ENCODE assay signal across 1 cellular context in the genomic region with DNA sequence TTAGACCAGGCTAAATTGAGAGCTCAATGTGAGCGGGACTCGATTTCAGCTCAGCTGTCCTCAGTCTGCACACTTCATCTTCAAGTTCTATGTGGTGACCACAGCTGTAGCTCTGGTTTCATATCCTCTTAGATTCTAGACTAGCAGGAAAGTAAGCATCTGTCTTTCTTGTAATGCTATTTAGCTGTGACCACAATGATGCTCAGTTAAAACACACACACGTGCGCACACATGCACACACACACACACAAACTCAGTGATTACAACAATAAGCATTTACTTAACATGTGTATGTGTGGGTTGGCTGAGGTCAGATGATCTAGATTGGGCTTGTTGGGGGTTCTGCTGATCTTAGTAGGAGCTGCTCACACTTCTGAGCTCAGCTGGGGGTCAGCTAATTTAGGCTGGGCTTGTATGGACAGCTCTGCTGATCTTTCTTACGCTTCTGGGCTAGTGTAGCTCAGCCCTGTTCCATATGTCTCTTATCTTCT.
TF ChIP-seq lines count a peak whose summit lies in the region.

No MANE protein-coding gene starts in this region.

TF ChIP-seq in GM12878, 131 proteins besides CTCF, POLR2A, EP300 and RAD21 (continued from another document and continues in another):
- TF ChIP-seq, protein P1, sequence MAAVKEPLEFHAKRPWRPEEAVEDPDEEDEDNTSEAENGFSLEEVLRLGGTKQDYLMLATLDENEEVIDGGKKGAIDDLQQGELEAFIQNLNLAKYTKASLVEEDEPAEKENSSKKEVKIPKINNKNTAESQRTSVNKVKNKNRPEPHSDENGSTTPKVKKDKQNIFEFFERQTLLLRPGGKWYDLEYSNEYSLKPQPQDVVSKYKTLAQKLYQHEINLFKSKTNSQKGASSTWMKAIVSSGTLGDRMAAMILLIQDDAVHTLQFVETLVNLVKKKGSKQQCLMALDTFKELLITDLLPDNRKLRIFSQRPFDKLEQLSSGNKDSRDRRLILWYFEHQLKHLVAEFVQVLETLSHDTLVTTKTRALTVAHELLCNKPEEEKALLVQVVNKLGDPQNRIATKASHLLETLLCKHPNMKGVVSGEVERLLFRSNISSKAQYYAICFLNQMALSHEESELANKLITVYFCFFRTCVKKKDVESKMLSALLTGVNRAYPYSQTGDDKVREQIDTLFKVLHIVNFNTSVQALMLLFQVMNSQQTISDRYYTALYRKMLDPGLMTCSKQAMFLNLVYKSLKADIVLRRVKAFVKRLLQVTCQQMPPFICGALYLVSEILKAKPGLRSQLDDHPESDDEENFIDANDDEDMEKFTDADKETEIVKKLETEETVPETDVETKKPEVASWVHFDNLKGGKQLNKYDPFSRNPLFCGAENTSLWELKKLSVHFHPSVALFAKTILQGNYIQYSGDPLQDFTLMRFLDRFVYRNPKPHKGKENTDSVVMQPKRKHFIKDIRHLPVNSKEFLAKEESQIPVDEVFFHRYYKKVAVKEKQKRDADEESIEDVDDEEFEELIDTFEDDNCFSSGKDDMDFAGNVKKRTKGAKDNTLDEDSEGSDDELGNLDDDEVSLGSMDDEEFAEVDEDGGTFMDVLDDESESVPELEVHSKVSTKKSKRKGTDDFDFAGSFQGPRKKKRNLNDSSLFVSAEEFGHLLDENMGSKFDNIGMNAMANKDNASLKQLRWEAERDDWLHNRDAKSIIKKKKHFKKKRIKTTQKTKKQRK (IDR thresholded peaks at IDR 0.05; ENCODE audit: low read depth, low read length), result no peak
- no peak for TF ChIP-seq ASH2L (IDR thresholded peaks at IDR 0.05; ENCODE audit: borderline replicate concordance, low read depth)
- no peak for TF ChIP-seq HDAC2 (IDR thresholded peaks at IDR 0.05)
- TF ChIP-seq, protein P2, sequence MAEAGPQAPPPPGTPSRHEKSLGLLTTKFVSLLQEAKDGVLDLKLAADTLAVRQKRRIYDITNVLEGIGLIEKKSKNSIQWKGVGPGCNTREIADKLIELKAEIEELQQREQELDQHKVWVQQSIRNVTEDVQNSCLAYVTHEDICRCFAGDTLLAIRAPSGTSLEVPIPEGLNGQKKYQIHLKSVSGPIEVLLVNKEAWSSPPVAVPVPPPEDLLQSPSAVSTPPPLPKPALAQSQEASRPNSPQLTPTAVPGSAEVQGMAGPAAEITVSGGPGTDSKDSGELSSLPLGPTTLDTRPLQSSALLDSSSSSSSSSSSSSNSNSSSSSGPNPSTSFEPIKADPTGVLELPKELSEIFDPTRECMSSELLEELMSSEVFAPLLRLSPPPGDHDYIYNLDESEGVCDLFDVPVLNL (IDR thresholded peaks at IDR 0.05; ENCODE audit: low read depth, low read length), result no peak
- TF ChIP-seq ATF7 (IDR thresholded peaks at IDR 0.05; ENCODE audit: low read depth), result peak; percentile 93
- TF ChIP-seq NR2C2 (IDR thresholded peaks at IDR 0.05; ENCODE audit: borderline replicate concordance, control insufficient read depth, insufficient read length, low read depth), result no peak
- TF ChIP-seq TAF1 (IDR thresholded peaks at IDR 0.05; ENCODE audit: borderline replicate concordance, low read depth, low read length), result no peak
- TF ChIP-seq, protein P3, sequence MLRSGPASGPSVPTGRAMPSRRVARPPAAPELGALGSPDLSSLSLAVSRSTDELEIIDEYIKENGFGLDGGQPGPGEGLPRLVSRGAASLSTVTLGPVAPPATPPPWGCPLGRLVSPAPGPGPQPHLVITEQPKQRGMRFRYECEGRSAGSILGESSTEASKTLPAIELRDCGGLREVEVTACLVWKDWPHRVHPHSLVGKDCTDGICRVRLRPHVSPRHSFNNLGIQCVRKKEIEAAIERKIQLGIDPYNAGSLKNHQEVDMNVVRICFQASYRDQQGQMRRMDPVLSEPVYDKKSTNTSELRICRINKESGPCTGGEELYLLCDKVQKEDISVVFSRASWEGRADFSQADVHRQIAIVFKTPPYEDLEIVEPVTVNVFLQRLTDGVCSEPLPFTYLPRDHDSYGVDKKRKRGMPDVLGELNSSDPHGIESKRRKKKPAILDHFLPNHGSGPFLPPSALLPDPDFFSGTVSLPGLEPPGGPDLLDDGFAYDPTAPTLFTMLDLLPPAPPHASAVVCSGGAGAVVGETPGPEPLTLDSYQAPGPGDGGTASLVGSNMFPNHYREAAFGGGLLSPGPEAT (IDR thresholded peaks at IDR 0.05; ENCODE audit: low read depth), result peak; percentile 78
- TF ChIP-seq ZNF384 (IDR thresholded peaks at IDR 0.05; ENCODE audit: borderline replicate concordance, low read depth, low read length), result no peak
- TF ChIP-seq SMAD1 (IDR thresholded peaks at IDR 0.05; ENCODE audit: low read depth, partially characterized antibody), result no peak
- TF ChIP-seq, protein P4, sequence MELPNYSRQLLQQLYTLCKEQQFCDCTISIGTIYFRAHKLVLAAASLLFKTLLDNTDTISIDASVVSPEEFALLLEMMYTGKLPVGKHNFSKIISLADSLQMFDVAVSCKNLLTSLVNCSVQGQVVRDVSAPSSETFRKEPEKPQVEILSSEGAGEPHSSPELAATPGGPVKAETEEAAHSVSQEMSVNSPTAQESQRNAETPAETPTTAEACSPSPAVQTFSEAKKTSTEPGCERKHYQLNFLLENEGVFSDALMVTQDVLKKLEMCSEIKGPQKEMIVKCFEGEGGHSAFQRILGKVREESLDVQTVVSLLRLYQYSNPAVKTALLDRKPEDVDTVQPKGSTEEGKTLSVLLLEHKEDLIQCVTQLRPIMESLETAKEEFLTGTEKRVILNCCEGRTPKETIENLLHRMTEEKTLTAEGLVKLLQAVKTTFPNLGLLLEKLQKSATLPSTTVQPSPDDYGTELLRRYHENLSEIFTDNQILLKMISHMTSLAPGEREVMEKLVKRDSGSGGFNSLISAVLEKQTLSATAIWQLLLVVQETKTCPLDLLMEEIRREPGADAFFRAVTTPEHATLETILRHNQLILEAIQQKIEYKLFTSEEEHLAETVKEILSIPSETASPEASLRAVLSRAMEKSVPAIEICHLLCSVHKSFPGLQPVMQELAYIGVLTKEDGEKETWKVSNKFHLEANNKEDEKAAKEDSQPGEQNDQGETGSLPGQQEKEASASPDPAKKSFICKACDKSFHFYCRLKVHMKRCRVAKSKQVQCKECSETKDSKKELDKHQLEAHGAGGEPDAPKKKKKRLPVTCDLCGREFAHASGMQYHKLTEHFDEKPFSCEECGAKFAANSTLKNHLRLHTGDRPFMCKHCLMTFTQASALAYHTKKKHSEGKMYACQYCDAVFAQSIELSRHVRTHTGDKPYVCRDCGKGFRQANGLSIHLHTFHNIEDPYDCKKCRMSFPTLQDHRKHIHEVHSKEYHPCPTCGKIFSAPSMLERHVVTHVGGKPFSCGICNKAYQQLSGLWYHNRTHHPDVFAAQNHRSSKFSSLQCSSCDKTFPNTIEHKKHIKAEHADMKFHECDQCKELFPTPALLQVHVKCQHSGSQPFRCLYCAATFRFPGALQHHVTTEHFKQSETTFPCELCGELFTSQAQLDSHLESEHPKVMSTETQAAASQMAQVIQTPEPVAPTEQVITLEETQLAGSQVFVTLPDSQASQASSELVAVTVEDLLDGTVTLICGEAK (IDR thresholded peaks at IDR 0.05; ENCODE audit: borderline replicate concordance), result no peak
- TF ChIP-seq, protein P5, sequence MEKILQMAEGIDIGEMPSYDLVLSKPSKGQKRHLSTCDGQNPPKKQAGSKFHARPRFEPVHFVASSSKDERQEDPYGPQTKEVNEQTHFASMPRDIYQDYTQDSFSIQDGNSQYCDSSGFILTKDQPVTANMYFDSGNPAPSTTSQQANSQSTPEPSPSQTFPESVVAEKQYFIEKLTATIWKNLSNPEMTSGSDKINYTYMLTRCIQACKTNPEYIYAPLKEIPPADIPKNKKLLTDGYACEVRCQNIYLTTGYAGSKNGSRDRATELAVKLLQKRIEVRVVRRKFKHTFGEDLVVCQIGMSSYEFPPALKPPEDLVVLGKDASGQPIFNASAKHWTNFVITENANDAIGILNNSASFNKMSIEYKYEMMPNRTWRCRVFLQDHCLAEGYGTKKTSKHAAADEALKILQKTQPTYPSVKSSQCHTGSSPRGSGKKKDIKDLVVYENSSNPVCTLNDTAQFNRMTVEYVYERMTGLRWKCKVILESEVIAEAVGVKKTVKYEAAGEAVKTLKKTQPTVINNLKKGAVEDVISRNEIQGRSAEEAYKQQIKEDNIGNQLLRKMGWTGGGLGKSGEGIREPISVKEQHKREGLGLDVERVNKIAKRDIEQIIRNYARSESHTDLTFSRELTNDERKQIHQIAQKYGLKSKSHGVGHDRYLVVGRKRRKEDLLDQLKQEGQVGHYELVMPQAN (conservative IDR thresholded peaks at IDR 0.05), result no peak; the same call in 1 of the 2 replicates
- peak; percentile 11; the same call in 1 of the 2 replicates for TF ChIP-seq MXI1 (IDR thresholded peaks at IDR 0.05; ENCODE audit: low read depth, low read length)
- TF ChIP-seq, protein P6, sequence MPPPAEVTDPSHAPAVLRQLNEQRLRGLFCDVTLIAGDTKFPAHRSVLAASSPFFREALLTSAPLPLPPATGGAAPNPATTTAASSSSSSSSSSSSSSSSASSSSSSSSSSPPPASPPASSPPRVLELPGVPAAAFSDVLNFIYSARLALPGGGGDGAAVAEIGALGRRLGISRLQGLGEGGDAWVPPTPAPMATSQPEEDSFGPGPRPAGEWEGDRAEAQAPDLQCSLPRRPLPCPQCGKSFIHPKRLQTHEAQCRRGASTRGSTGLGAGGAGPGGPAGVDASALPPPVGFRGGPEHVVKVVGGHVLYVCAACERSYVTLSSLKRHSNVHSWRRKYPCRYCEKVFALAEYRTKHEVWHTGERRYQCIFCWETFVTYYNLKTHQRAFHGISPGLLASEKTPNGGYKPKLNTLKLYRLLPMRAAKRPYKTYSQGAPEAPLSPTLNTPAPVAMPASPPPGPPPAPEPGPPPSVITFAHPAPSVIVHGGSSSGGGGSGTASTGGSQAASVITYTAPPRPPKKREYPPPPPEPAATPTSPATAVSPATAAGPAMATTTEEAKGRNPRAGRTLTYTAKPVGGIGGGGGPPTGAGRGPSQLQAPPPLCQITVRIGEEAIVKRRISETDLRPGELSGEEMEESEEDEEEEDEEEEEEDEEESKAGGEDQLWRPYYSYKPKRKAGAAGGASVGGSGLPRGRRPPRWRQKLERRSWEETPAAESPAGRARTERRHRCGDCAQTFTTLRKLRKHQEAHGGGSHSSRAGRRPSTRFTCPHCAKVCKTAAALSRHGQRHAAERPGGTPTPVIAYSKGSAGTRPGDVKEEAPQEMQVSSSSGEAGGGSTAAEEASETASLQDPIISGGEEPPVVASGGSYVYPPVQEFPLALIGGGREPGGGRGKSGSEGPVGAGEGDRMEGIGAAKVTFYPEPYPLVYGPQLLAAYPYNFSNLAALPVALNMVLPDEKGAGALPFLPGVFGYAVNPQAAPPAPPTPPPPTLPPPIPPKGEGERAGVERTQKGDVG (CRISPR knock-in tag; IDR thresholded peaks at IDR 0.05), result no peak
- no peak for TF ChIP-seq HCFC1 (IDR thresholded peaks at IDR 0.05; ENCODE audit: low read length)
- TF ChIP-seq, protein P7, sequence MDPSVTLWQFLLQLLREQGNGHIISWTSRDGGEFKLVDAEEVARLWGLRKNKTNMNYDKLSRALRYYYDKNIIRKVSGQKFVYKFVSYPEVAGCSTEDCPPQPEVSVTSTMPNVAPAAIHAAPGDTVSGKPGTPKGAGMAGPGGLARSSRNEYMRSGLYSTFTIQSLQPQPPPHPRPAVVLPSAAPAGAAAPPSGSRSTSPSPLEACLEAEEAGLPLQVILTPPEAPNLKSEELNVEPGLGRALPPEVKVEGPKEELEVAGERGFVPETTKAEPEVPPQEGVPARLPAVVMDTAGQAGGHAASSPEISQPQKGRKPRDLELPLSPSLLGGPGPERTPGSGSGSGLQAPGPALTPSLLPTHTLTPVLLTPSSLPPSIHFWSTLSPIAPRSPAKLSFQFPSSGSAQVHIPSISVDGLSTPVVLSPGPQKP (IDR thresholded peaks at IDR 0.05; ENCODE audit: low read depth, low read length), result no peak
- no peak for TF ChIP-seq SMC3 (IDR thresholded peaks at IDR 0.05; ENCODE audit: borderline replicate concordance, low read length)
- TF ChIP-seq SRF (IDR thresholded peaks at IDR 0.05; ENCODE audit: low read depth in 2 of 2, low read length in 2 of 2), result no peak
- TF ChIP-seq, protein P8, sequence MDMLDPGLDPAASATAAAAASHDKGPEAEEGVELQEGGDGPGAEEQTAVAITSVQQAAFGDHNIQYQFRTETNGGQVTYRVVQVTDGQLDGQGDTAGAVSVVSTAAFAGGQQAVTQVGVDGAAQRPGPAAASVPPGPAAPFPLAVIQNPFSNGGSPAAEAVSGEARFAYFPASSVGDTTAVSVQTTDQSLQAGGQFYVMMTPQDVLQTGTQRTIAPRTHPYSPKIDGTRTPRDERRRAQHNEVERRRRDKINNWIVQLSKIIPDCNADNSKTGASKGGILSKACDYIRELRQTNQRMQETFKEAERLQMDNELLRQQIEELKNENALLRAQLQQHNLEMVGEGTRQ (IDR thresholded peaks at IDR 0.05; ENCODE audit: borderline replicate concordance, low read depth, low read length), result peak; percentile 4; the same call in 1 of the 2 replicates
- TF ChIP-seq, protein P9, sequence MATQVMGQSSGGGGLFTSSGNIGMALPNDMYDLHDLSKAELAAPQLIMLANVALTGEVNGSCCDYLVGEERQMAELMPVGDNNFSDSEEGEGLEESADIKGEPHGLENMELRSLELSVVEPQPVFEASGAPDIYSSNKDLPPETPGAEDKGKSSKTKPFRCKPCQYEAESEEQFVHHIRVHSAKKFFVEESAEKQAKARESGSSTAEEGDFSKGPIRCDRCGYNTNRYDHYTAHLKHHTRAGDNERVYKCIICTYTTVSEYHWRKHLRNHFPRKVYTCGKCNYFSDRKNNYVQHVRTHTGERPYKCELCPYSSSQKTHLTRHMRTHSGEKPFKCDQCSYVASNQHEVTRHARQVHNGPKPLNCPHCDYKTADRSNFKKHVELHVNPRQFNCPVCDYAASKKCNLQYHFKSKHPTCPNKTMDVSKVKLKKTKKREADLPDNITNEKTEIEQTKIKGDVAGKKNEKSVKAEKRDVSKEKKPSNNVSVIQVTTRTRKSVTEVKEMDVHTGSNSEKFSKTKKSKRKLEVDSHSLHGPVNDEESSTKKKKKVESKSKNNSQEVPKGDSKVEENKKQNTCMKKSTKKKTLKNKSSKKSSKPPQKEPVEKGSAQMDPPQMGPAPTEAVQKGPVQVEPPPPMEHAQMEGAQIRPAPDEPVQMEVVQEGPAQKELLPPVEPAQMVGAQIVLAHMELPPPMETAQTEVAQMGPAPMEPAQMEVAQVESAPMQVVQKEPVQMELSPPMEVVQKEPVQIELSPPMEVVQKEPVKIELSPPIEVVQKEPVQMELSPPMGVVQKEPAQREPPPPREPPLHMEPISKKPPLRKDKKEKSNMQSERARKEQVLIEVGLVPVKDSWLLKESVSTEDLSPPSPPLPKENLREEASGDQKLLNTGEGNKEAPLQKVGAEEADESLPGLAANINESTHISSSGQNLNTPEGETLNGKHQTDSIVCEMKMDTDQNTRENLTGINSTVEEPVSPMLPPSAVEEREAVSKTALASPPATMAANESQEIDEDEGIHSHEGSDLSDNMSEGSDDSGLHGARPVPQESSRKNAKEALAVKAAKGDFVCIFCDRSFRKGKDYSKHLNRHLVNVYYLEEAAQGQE (IDR thresholded peaks at IDR 0.05; ENCODE audit: low read depth, low read length), result no peak
- no peak for TF ChIP-seq RELA (IDR thresholded peaks at IDR 0.05; ENCODE audit: borderline replicate concordance, partially characterized antibody)
- TF ChIP-seq IRF4 (IDR thresholded peaks at IDR 0.05; ENCODE audit: low read depth, low read length), result peak; percentile 98
- TF ChIP-seq, protein P10, sequence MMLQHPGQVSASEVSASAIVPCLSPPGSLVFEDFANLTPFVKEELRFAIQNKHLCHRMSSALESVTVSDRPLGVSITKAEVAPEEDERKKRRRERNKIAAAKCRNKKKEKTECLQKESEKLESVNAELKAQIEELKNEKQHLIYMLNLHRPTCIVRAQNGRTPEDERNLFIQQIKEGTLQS (IDR thresholded peaks at IDR 0.05; ENCODE audit: borderline replicate concordance, extremely low read depth, low read depth, low read length), result no peak
- no peak for TF ChIP-seq WRNIP1 (IDR thresholded peaks at IDR 0.05; ENCODE audit: borderline replicate concordance, low read depth, low read length)
- 0 out of 2 replicates have a peak, but pooled peaks have one; percentile 52 for TF ChIP-seq STAT3 (IDR thresholded peaks at IDR 0.05; ENCODE audit: low read depth, low read length)
- TF ChIP-seq CREB1 (IDR thresholded peaks at IDR 0.05; ENCODE audit: low read depth), result peak; percentile 56; the same call in 1 of the 2 replicates
- peak; percentile 81 for TF ChIP-seq EED (IDR thresholded peaks at IDR 0.05; ENCODE audit: low read depth)
- no peak for TF ChIP-seq RFX5 (IDR thresholded peaks at IDR 0.05; ENCODE audit: low read depth, low read length)
- peak; percentile 90 for TF ChIP-seq CREM (IDR thresholded peaks at IDR 0.05; ENCODE audit: low read depth)
